Comparison of ENCODE assay signal across 17 cellular contexts in the genomic region with DNA sequence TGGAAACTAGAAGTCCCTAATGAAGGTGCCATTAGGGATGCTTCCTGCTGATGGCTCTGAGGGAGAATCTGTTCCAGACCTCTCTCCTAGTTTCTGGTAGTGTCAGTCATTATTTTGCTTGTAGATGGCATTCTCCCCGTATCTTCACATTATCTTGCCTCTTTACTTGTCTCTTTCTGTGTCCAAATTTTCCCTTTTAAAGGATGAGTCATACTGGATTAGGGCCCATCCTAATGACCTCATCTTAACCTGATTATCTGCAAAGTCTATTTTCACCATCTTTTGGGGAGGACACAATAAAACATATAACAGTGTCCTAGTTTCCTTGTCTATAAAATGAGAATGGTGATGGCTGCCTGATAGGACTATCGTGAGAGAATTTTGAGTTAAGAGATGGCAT. TPM values are rescaled to one million over a fixed set of nuclear protein-coding genes. Genes with fewer than 3 reads are reported as not detected.
A peak's percentile ranks its signal among the peaks of the same experiment; 100 is the strongest.
DNase-seq lines count a peak whose midpoint lies in the region; FAIRE-seq and TF ChIP-seq lines count a peak whose summit lies in the region.
"Had no signal": no experiment of that assay in that cellular context is flagged by ENCODE, and none has a peak within 500 bp of the region (broad histone marks: within the 10 kb centered on the region; RNA-seq: fewer than 3 reads in every experiment).

No MANE protein-coding gene starts in this region.

- BruUV-seq in endothelial cell of umbilical vein (replicated peaks; lab: Mats Ljungman, UMichigan), result no TSS peak

- no peak overlapping the region for H2AFZ ChIP-seq in endothelial cell of umbilical vein (ENCODE audit: low read depth, low read length)
- H2AFZ ChIP-seq: GM23338 had no signal

- no peak overlapping the region for H3K4me2 ChIP-seq in endothelial cell of umbilical vein (ENCODE audit: insufficient read depth, low read length)
- H3K4me2 ChIP-seq: GM23338 had no signal

- no peak for TF ChIP-seq POLR2A in endothelial cell of umbilical vein (IDR thresholded peaks at IDR 0.05; ENCODE audit: low read depth, low read length)

- no peak for FAIRE-seq in endothelial cell of umbilical vein (lab: Jason Lieb, UNC)
- FAIRE-seq: G401.6, GM12878, GM19239 had no signal

- H3K79me2 ChIP-seq in endothelial cell of umbilical vein (ENCODE audit: control insufficient read depth, insufficient read depth, low read length), result no peaks in the 10 kb centered on the region

- no peak overlapping the region for H3K27ac ChIP-seq in HEK293 (ENCODE audit: extremely low read depth, low read depth, low read length)
- H3K27ac ChIP-seq in endothelial cell of umbilical vein (ENCODE audit: insufficient read depth, low read depth, low read length), result no peak overlapping the region

- H3K4me1 ChIP-seq in HEK293 (ENCODE audit: control insufficient read depth, insufficient read depth, low read length) (no peaks in the 10 kb centered on the region), endothelial cell of umbilical vein (ENCODE audit: control insufficient read depth, extremely low read depth, insufficient read depth, low read length) (no peaks in the 10 kb centered on the region)
- H3K4me1 ChIP-seq: Caco-2 had no signal

- H3K9me3 ChIP-seq in HEK293 (ENCODE audit: control insufficient read depth, insufficient read depth, low read depth, low read length) (no peaks in the 10 kb centered on the region), endothelial cell of umbilical vein (replicated peaks; ENCODE audit: control insufficient read depth, insufficient read depth, low read length) (no peaks in the 10 kb centered on the region)
- H3K9me3 ChIP-seq: Caco-2 had no signal

- H3K4me3 ChIP-seq in HEK293 (ENCODE audit: low read depth, low read length), result no peak overlapping the region
- H3K4me3 ChIP-seq in endothelial cell of umbilical vein (replicated peaks in 1 of 3; ENCODE audit: insufficient read depth in 1 of 3, low read depth in 1 of 3, low read length in 3 of 3), result no peak overlapping the region
- H3K4me3 ChIP-seq: GM12878, GM23338 had no signal

- no peaks in the 10 kb centered on the region for H3K27me3 ChIP-seq in endothelial cell of umbilical vein (ENCODE audit: control insufficient read depth in 2 of 2, insufficient read depth in 2 of 2, low read length in 2 of 2)

- intact Hi-C loops in endothelial cell of umbilical vein (cut with micrococcal nuclease), result no loop called here

- no peaks in the 10 kb centered on the region for H3K9me1 ChIP-seq in endothelial cell of umbilical vein (replicated peaks; ENCODE audit: control insufficient read depth, extremely low read depth, insufficient read depth, low read length)

- CTCF ChIA-PET in HEK293 (lab: Yijun Ruan, JAX), result no interaction called here
- CTCF ChIA-PET in endothelial cell of umbilical vein (lab: Charles Lee), result no interaction called here

- POLR2A ChIA-PET in HEK293 (lab: Yijun Ruan, JAX), result no interaction called here
- POLR2A ChIA-PET in endothelial cell of umbilical vein (lab: Charles Lee), result no interaction called here

- H4K20me1 ChIP-seq in endothelial cell of umbilical vein (replicated peaks; ENCODE audit: control insufficient read depth, extremely low read depth, insufficient read depth, low read length), result no peaks in the 10 kb centered on the region

- H3K36me3 ChIP-seq in HEK293 (ENCODE audit: control insufficient read depth in 2 of 2, insufficient read depth in 1 of 2, low read length in 2 of 2) (no peaks in the 10 kb centered on the region), endothelial cell of umbilical vein (ENCODE audit: control insufficient read depth in 2 of 2, extremely low read depth in 1 of 2, insufficient read depth in 2 of 2, low read length in 2 of 2) (no peaks in the 10 kb centered on the region)

- H3K9ac ChIP-seq in endothelial cell of umbilical vein (replicated peaks; ENCODE audit: extremely low read depth, insufficient read depth, low read length), result no peak overlapping the region

- DNase-seq in RPMI7951 (ENCODE audit: low read depth), result peak; percentile 10
- DNase-seq in endothelial cell of umbilical vein (ENCODE audit: low read depth, low spot score), result no peak
- no peak for DNase-seq in RKO (ENCODE audit: low spot score)
- no peak for DNase-seq in KG1 (lab: John Stamatoyannopoulos, UW)
- DNase-seq in glomerular visceral epithelial cell (ENCODE audit: extremely low spot score), result no peak
- DNase-seq: C1 segment of cervical spinal cord; Caco-2; CD4-positive, alpha-beta memory T cell; DMS153; DND-41; H9; HFFc6 had no signal

- TF ChIP-seq CTCF in HEK293 (tag by site-specific recombination; IDR thresholded peaks at IDR 0.05), result no peak
- no peak for TF ChIP-seq CTCF in endothelial cell of umbilical vein (IDR thresholded peaks at IDR 0.05; ENCODE audit: extremely low read depth in 1 of 2, insufficient read depth in 1 of 2, low read depth in 1 of 2, low read length in 2 of 2)

- dilution Hi-C loops in endothelial cell of umbilical vein (cut with MboI; ENCODE audit: extremely low pct_ligation_motif_present, low sequenced_read_pairs), result no loop called here

TF ChIP-seq in HEK293, 187 proteins besides CTCF, POLR2A, EP300 and RAD21 (continues in another document):
- TF ChIP-seq ZBTB20 (tag by site-specific recombination; IDR thresholded peaks at IDR 0.05), result no peak
- 0 out of 2 replicates have a peak, but pooled peaks have one; percentile 17 for TF ChIP-seq ZNF335 (tag by site-specific recombination; conservative IDR thresholded peaks at IDR 0.05)
- no peak for TF ChIP-seq HOXA7 (CRISPR knock-in tag; IDR thresholded peaks at IDR 0.05; ENCODE audit: borderline replicate concordance)
- TF ChIP-seq ZNF473 (tag by site-specific recombination; IDR thresholded peaks at IDR 0.05), result no peak
- TF ChIP-seq, protein P1, sequence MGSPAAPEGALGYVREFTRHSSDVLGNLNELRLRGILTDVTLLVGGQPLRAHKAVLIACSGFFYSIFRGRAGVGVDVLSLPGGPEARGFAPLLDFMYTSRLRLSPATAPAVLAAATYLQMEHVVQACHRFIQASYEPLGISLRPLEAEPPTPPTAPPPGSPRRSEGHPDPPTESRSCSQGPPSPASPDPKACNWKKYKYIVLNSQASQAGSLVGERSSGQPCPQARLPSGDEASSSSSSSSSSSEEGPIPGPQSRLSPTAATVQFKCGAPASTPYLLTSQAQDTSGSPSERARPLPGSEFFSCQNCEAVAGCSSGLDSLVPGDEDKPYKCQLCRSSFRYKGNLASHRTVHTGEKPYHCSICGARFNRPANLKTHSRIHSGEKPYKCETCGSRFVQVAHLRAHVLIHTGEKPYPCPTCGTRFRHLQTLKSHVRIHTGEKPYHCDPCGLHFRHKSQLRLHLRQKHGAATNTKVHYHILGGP (tag by site-specific recombination; IDR thresholded peaks at IDR 0.05), result no peak
- no peak for TF ChIP-seq ZNF677 (tag by site-specific recombination; IDR thresholded peaks at IDR 0.05)

TF ChIP-seq in endothelial cell of umbilical vein, 7 proteins besides CTCF, POLR2A, EP300 and RAD21:
- TF ChIP-seq JUN (IDR thresholded peaks at IDR 0.05; ENCODE audit: borderline replicate concordance, insufficient read depth, insufficient read length, low read depth), result peak; percentile 27
- TF ChIP-seq, protein P2, sequence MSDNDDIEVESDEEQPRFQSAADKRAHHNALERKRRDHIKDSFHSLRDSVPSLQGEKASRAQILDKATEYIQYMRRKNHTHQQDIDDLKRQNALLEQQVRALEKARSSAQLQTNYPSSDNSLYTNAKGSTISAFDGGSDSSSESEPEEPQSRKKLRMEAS (IDR thresholded peaks at IDR 0.05; ENCODE audit: insufficient read depth, insufficient read length), result no peak

RNA-seq across cellular contexts. Expression of a gene that starts 27.3 kb away (rescaled TPM):
- total RNA-seq in RPMI7951 (2014; rRNA removed; shearing (Covaris generic)), result 2.5 and 3.7 TPM in 2 replicates
- total RNA-seq in endothelial cell of umbilical vein, result 0.37 and 0.42 TPM in 2 replicates
- 0.13 and 0.17 TPM in 2 replicates for polyA plus RNA-seq in endothelial cell of umbilical vein
- 0.25 and 0.26 TPM in 2 replicates for polyA plus RNA-seq in endothelial cell of umbilical vein (2011; cell fraction: cytosol; rRNA removed)
- 0.21 and 0.22 TPM in 2 replicates for polyA plus RNA-seq in endothelial cell of umbilical vein (2011; cell fraction: nucleus; rRNA removed)
- polyA plus RNA-seq in endothelial cell of umbilical vein (2012), result 0.62 and 1.3 TPM in 2 replicates
- 0.15 and 0.25 TPM in 2 replicates for polyA minus RNA-seq in endothelial cell of umbilical vein
- not detected for polyA minus RNA-seq in endothelial cell of umbilical vein (2011; cell fraction: cytosol; rRNA and poly(A)+ RNA removed)
- 0.10 TPM in 1 of 2 replicates, not detected in the other for polyA minus RNA-seq in endothelial cell of umbilical vein (2011; cell fraction: nucleus; rRNA and poly(A)+ RNA removed)

RNA-seq across cellular contexts. Expression of a gene that starts 57.0 kb away (rescaled TPM):
- 16.4 and 24.2 TPM in 2 replicates for total RNA-seq in RPMI7951 (2014; rRNA removed; shearing (Covaris generic))
- 5.4 and 6.5 TPM in 2 replicates for total RNA-seq in endothelial cell of umbilical vein
- 1.4 and 1.6 TPM in 2 replicates for polyA plus RNA-seq in endothelial cell of umbilical vein
- 2.6 and 3.0 TPM in 2 replicates for polyA plus RNA-seq in endothelial cell of umbilical vein (2011; cell fraction: cytosol; rRNA removed)
- polyA plus RNA-seq in endothelial cell of umbilical vein (2011; cell fraction: nucleus; rRNA removed), result 3.1 and 4.1 TPM in 2 replicates
- 3.7 and 5.0 TPM in 2 replicates for polyA plus RNA-seq in endothelial cell of umbilical vein (2012)
- polyA minus RNA-seq in endothelial cell of umbilical vein, result 3.0 and 5.5 TPM in 2 replicates
- 3.2 TPM for polyA minus RNA-seq in endothelial cell of umbilical vein (2011; cell fraction: cytosol; rRNA and poly(A)+ RNA removed)
- polyA minus RNA-seq in endothelial cell of umbilical vein (2011; cell fraction: nucleus; rRNA and poly(A)+ RNA removed), result 3.3 and 4.7 TPM in 2 replicates
